Comparison of ENCODE assay signal across 1 cellular context in the genomic region with DNA sequence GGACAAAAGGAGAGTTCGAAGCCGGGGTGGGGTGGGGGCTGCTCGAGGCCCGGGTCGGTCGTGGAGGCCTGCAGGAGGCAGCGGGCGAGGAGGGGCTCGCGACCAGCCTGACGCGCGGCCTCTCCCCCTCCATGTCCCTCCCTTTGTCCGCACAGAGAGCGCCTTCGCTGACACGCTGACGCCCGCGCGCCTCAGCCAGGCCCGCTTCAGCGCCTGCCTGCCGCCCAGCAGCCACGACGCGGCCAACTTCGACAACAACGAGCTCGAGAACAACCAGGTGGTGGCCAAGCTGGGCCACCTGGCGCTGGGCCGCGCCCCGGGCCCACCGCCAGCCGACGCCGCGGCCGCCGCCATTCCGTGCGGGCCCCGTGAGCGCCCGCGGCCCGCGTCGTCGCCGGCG.
TF ChIP-seq lines count a peak whose summit lies in the region.

No MANE protein-coding gene starts in this region.

TF ChIP-seq in WTC11, 78 proteins besides CTCF, POLR2A, EP300 and RAD21 (continued from another document):
- TF ChIP-seq, protein P1, sequence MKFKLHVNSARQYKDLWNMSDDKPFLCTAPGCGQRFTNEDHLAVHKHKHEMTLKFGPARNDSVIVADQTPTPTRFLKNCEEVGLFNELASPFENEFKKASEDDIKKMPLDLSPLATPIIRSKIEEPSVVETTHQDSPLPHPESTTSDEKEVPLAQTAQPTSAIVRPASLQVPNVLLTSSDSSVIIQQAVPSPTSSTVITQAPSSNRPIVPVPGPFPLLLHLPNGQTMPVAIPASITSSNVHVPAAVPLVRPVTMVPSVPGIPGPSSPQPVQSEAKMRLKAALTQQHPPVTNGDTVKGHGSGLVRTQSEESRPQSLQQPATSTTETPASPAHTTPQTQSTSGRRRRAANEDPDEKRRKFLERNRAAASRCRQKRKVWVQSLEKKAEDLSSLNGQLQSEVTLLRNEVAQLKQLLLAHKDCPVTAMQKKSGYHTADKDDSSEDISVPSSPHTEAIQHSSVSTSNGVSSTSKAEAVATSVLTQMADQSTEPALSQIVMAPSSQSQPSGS (CRISPR knock-in tag; IDR thresholded peaks at IDR 0.05; ENCODE audit: borderline replicate concordance, low read depth): 0 out of 2 replicates have a peak, but pooled peaks have one; percentile 59
- TF ChIP-seq, protein P2, sequence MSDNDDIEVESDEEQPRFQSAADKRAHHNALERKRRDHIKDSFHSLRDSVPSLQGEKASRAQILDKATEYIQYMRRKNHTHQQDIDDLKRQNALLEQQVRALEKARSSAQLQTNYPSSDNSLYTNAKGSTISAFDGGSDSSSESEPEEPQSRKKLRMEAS (CRISPR knock-in tag; IDR thresholded peaks at IDR 0.05): peak; percentile 68
- TF ChIP-seq JUN (CRISPR knock-in tag; IDR thresholded peaks at IDR 0.05) (peak; percentile 48; the same call in 1 of the 2 replicates), CREB1 (CRISPR knock-in tag; IDR thresholded peaks at IDR 0.05) (peak; percentile 49; the same call in 1 of the 2 replicates), SOX15 (CRISPR knock-in tag; IDR thresholded peaks at IDR 0.05) (no peak), TP53 (CRISPR knock-in tag; IDR thresholded peaks at IDR 0.05) (no peak), MYBL2 (CRISPR knock-in tag; IDR thresholded peaks at IDR 0.05) (peak; percentile 68; the same call in 1 of the 2 replicates), FOXK1 (CRISPR knock-in tag; IDR thresholded peaks at IDR 0.05) (peak; percentile 70; the same call in 1 of the 2 replicates), ZBTB21 (CRISPR knock-in tag; IDR thresholded peaks at IDR 0.05; ENCODE audit: borderline replicate concordance) (0 out of 2 replicates have a peak, but pooled peaks have one; percentile 53), SMAD4 (CRISPR knock-in tag; IDR thresholded peaks at IDR 0.05) (no peak), GTF2I (CRISPR knock-in tag; conservative IDR thresholded peaks at IDR 0.05) (no peak)
- TF ChIP-seq, protein P3, sequence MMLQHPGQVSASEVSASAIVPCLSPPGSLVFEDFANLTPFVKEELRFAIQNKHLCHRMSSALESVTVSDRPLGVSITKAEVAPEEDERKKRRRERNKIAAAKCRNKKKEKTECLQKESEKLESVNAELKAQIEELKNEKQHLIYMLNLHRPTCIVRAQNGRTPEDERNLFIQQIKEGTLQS (CRISPR knock-in tag; conservative IDR thresholded peaks at IDR 0.05): peak; percentile 85
- TF ChIP-seq, protein P4, sequence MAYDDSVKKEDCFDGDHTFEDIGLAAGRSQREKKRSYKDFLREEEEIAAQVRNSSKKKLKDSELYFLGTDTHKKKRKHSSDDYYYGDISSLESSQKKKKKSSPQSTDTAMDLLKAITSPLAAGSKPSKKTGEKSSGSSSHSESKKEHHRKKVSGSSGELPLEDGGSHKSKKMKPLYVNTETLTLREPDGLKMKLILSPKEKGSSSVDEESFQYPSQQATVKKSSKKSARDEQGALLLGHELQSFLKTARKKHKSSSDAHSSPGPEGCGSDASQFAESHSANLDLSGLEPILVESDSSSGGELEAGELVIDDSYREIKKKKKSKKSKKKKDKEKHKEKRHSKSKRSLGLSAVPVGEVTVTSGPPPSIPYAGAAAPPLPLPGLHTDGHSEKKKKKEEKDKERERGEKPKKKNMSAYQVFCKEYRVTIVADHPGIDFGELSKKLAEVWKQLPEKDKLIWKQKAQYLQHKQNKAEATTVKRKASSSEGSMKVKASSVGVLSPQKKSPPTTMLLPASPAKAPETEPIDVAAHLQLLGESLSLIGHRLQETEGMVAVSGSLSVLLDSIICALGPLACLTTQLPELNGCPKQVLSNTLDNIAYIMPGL (CRISPR knock-in tag; IDR thresholded peaks at IDR 0.05): no peak
- TF ChIP-seq, protein P5, sequence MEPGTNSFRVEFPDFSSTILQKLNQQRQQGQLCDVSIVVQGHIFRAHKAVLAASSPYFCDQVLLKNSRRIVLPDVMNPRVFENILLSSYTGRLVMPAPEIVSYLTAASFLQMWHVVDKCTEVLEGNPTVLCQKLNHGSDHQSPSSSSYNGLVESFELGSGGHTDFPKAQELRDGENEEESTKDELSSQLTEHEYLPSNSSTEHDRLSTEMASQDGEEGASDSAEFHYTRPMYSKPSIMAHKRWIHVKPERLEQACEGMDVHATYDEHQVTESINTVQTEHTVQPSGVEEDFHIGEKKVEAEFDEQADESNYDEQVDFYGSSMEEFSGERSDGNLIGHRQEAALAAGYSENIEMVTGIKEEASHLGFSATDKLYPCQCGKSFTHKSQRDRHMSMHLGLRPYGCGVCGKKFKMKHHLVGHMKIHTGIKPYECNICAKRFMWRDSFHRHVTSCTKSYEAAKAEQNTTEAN (CRISPR knock-in tag; IDR thresholded peaks at IDR 0.05): 0 out of 2 replicates have a peak, but pooled peaks have one; percentile 65
- TF ChIP-seq, protein P6, sequence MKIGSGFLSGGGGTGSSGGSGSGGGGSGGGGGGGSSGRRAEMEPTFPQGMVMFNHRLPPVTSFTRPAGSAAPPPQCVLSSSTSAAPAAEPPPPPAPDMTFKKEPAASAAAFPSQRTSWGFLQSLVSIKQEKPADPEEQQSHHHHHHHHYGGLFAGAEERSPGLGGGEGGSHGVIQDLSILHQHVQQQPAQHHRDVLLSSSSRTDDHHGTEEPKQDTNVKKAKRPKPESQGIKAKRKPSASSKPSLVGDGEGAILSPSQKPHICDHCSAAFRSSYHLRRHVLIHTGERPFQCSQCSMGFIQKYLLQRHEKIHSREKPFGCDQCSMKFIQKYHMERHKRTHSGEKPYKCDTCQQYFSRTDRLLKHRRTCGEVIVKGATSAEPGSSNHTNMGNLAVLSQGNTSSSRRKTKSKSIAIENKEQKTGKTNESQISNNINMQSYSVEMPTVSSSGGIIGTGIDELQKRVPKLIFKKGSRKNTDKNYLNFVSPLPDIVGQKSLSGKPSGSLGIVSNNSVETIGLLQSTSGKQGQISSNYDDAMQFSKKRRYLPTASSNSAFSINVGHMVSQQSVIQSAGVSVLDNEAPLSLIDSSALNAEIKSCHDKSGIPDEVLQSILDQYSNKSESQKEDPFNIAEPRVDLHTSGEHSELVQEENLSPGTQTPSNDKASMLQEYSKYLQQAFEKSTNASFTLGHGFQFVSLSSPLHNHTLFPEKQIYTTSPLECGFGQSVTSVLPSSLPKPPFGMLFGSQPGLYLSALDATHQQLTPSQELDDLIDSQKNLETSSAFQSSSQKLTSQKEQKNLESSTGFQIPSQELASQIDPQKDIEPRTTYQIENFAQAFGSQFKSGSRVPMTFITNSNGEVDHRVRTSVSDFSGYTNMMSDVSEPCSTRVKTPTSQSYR (CRISPR knock-in tag; IDR thresholded peaks at IDR 0.05): 0 out of 2 replicates have a peak, but pooled peaks have one; percentile 68
- TF ChIP-seq, protein P7, sequence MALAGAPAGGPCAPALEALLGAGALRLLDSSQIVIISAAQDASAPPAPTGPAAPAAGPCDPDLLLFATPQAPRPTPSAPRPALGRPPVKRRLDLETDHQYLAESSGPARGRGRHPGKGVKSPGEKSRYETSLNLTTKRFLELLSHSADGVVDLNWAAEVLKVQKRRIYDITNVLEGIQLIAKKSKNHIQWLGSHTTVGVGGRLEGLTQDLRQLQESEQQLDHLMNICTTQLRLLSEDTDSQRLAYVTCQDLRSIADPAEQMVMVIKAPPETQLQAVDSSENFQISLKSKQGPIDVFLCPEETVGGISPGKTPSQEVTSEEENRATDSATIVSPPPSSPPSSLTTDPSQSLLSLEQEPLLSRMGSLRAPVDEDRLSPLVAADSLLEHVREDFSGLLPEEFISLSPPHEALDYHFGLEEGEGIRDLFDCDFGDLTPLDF (CRISPR knock-in tag; IDR thresholded peaks at IDR 0.05): peak; percentile 73; the same call in 1 of the 2 replicates
- TF ChIP-seq, protein P8, sequence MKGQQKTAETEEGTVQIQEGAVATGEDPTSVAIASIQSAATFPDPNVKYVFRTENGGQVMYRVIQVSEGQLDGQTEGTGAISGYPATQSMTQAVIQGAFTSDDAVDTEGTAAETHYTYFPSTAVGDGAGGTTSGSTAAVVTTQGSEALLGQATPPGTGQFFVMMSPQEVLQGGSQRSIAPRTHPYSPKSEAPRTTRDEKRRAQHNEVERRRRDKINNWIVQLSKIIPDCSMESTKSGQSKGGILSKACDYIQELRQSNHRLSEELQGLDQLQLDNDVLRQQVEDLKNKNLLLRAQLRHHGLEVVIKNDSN (CRISPR knock-in tag; IDR thresholded peaks at IDR 0.05): peak; percentile 18; the same call in 1 of the 2 replicates
